31 cellular contexts compared by ENCODE assay signal in the genomic region with DNA sequence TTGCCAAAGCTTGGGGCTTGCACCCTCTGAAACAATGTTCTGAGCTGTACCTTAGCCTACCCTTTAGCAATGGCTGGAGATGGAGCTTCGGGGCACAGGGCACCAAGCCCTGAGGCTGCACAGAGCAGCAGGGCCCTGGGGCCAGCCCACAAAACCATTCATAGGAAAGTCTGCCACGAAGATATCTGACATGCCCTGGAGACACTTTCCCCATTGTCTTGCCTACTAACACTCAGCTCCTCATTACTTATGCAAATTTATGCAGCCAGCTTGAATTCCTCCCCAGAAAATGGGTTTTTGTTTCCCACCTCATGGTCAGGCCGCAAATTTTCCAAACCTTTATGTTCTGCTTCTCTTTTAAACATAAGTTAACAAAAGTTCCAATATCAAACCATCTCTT.
"Had no signal": no experiment of that assay in that cellular context is flagged by ENCODE, and none has a peak within 500 bp of the region (broad histone marks: within the 10 kb centered on the region; RNA-seq: fewer than 3 reads in every experiment).

No MANE protein-coding gene starts in this region.

- H3K9me3 Mint-ChIP-seq: activated CD4-positive, alpha-beta memory T cell treated with anti-CD3 and anti-CD28 coated beads, Interleukin-2, amount 10 ng/mL, durations not matched to agents 7 days and 5 days had no signal

- H2AFZ ChIP-seq: hepatocyte, parathyroid adenoma had no signal

- H3K27me3 ChIP-seq: gastrocnemius medialis, hepatocyte, right atrium auricular region, tibial nerve had no signal

- DNase-seq: activated CD4-positive, alpha-beta memory T cell treated with anti-CD3 and anti-CD28 coated beads, Interleukin-2, amount 10 ng/mL, durations not matched to agents 7 days and 5 days; activated CD4-positive, alpha-beta T cell treated with anti-CD3 and anti-CD28 coated beads, Interleukin-2, amount 10 ng/mL, durations not matched to agents 7 days and 5 days; activated CD4-positive, CD25-positive, alpha-beta regulatory T cell treated with anti-CD3 and anti-CD28 coated beads, Interleukin-2, amount 50 U/mL, for 72 hours; activated CD8-positive, alpha-beta memory T cell treated with anti-CD3 and anti-CD28 coated beads, Interleukin-2, amount 50 U/mL, for 48 hours; activated gamma-delta T cell; activated naive CD4-positive, alpha-beta T cell treated with anti-CD3 and anti-CD28 coated beads, Interleukin-2, amount 50 U/mL, for 16 hours; activated T-cell treated with anti-CD3 and anti-CD28 coated beads, Interleukin-2, amount 50 U/mL, for 24 hours; dermis blood vessel endothelial cell; effector CD4-positive, alpha-beta T cell; gastrocnemius medialis; immature natural killer cell; kidney; left colon; mammary epithelial cell; naive thymus-derived CD4-positive, alpha-beta T cell; occipital lobe; stimulated activated naive CD4-positive, alpha-beta T cell treated with Interleukin-2 at 50 U/mL for 16 hours; SW 1271; T-helper 9 cell; WERI-Rb-1 had no signal

- H3K79me2 ChIP-seq: hepatocyte, parathyroid adenoma had no signal

- H3K4me1 ChIP-seq: gastrocnemius medialis, parathyroid adenoma, right atrium auricular region, tibial nerve had no signal

- H3K4me3 ChIP-seq: gastrocnemius medialis, hepatocyte, right atrium auricular region, tibial nerve had no signal

- H3K4me2 ChIP-seq: hepatocyte had no signal

- H3K9ac ChIP-seq: parathyroid adenoma had no signal

- H3K4me3 Mint-ChIP-seq: activated CD4-positive, alpha-beta memory T cell treated with anti-CD3 and anti-CD28 coated beads, Interleukin-2, amount 10 ng/mL, durations not matched to agents 7 days and 5 days; activated CD4-positive, alpha-beta T cell treated with anti-CD3 and anti-CD28 coated beads, Interleukin-2, amount 10 ng/mL, durations not matched to agents 7 days and 5 days; activated T-cell treated with anti-CD3 and anti-CD28 coated beads, Interleukin-2, amount 50 U/mL, for 24 hours; central memory CD8-positive, alpha-beta T cell; immature natural killer cell; mesothelial cell of epicardium; naive thymus-derived CD4-positive, alpha-beta T cell; T-helper 1 cell treated with Interleukin-12 subunit alpha and Interleukin-12 subunit beta and Interleukin-4 antibody, amounts not matched to agents 30 μg/mL and 1 μg/mL, for 36 hours had no signal

- H3K36me3 ChIP-seq: gastrocnemius medialis, right atrium auricular region, tibial nerve, WERI-Rb-1 had no signal

- H3K27ac Mint-ChIP-seq: activated CD4-positive, alpha-beta memory T cell treated with anti-CD3 and anti-CD28 coated beads, Interleukin-2, amount 10 ng/mL, durations not matched to agents 7 days and 5 days; activated CD4-positive, alpha-beta T cell treated with anti-CD3 and anti-CD28 coated beads, Interleukin-2, amount 10 ng/mL, durations not matched to agents 7 days and 5 days; activated T-cell treated with anti-CD3 and anti-CD28 coated beads, Interleukin-2, amount 50 U/mL, for 24 hours; immature natural killer cell; mesothelial cell of epicardium; naive thymus-derived CD4-positive, alpha-beta T cell; T-helper 1 cell treated with Interleukin-12 subunit alpha and Interleukin-12 subunit beta and Interleukin-4 antibody, amounts not matched to agents 30 μg/mL and 1 μg/mL, for 36 hours had no signal

- H3K27me3 Mint-ChIP-seq: activated CD4-positive, alpha-beta memory T cell treated with anti-CD3 and anti-CD28 coated beads, Interleukin-2, amount 10 ng/mL, durations not matched to agents 7 days and 5 days; activated CD4-positive, alpha-beta T cell treated with anti-CD3 and anti-CD28 coated beads, Interleukin-2, amount 10 ng/mL, durations not matched to agents 7 days and 5 days; activated T-cell treated with anti-CD3 and anti-CD28 coated beads, Interleukin-2, amount 50 U/mL, for 24 hours; central memory CD8-positive, alpha-beta T cell; naive thymus-derived CD4-positive, alpha-beta T cell had no signal

- H3K27ac ChIP-seq: epithelial cell of prostate, gastrocnemius medialis, hepatocyte, parathyroid adenoma, right atrium auricular region, tibial nerve, WERI-Rb-1 had no signal

- FAIRE-seq: bronchial epithelial cell, colon, endometrium, kidney had no signal

- H3K4me1 Mint-ChIP-seq: activated CD4-positive, alpha-beta memory T cell treated with anti-CD3 and anti-CD28 coated beads, Interleukin-2, amount 10 ng/mL, durations not matched to agents 7 days and 5 days; activated CD4-positive, alpha-beta T cell treated with anti-CD3 and anti-CD28 coated beads, Interleukin-2, amount 10 ng/mL, durations not matched to agents 7 days and 5 days; central memory CD8-positive, alpha-beta T cell; immature natural killer cell; mesothelial cell of epicardium; naive thymus-derived CD4-positive, alpha-beta T cell had no signal
